Comparison of ENCODE assay signal across 22 cellular contexts in the genomic region with DNA sequence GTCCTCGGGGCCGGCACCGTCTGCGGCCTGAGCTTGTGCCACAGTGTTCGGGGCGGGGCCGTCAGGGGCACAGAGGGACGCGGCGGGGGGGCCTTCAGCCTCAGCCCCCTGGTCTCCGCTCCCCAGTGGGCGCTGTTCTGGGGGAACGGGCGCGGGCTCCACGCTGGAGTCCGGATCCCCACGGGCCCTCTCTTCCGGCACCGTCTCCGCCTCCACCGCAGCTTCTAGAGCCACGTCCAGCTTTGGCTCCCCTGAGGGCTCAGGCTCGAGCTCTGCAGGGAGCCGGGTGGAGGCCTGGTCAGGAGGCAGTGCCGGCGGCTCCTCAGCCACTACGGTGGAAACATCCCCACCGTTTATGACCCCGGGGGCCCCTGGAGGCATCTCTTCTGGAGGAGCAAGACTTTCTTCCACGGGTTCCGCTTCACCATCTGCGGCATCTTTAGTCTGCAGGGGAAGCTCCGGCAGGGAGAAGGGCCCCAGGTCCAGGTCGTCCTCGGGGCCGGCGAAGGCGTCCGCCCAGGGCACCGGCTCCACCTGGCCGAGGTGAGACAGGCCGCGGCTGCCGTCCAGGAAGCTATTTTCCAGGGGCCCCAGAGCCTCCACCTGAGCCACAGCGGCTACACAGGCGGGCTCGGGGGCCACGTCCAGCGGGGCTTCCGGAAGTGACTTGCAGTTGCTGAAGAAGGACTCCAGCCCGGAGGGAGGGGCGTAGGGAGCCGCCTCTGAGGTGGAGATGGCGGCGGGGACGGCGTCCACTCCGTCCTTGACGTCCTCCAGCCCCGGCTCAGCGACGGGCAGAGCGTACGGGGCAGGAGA.
"Had no signal": no experiment of that assay in that cellular context is flagged by ENCODE, and none has a peak within 500 bp of the region (broad histone marks: within the 10 kb centered on the region; RNA-seq: fewer than 3 reads in every experiment).

No MANE protein-coding gene starts in this region.

- H3K27ac Mint-ChIP-seq: dendritic cell treated with granulocyte-macrophage colony-stimulating factor and Interleukin-4, amounts not matched to agents 40 ng/mL and 50 ng/mL, for 4 days; immature natural killer cell; naive B cell; nephron progenitor cell; stimulated activated naive CD8-positive, alpha-beta T cell treated with anti-CD3 and anti-CD28 coated beads, Interleukin-15, Interleukin-2, amounts not matched to agents 100 ng/mL and 50 ng/mL, for 24 hours had no signal

- H3K4me3 ChIP-seq: esophagus squamous epithelium, gastroesophageal sphincter, left ventricle myocardium inferior, psoas muscle, thoracic aorta, transverse colon had no signal

- ATAC-seq: effector memory CD8-positive, alpha-beta T cell; gastroesophageal sphincter had no signal

- H3K27ac ChIP-seq: epithelial cell of prostate, esophagus squamous epithelium, gastroesophageal sphincter, left ventricle myocardium inferior, psoas muscle, thoracic aorta, transverse colon had no signal

- H3K36me3 Mint-ChIP-seq: immature natural killer cell, naive B cell had no signal

- DNase-seq: cerebellar nuclear complex; effector memory CD8-positive, alpha-beta T cell; esophagus squamous epithelium; foreskin fibroblast; glutamatergic neuron; immature natural killer cell; left ventricle myocardium inferior; mesendoderm; naive B cell; nephron progenitor cell; psoas muscle; retina; small intestine; stimulated activated CD4-positive, alpha-beta T cell treated with anti-CD3 and anti-CD28 coated beads, Interleukin-12 subunit alpha, Interleukin-12 subunit beta, amount 100 ng/mL, for 4 hours; transverse colon had no signal

- H3K9me3 Mint-ChIP-seq: dendritic cell treated with granulocyte-macrophage colony-stimulating factor and Interleukin-4, amounts not matched to agents 40 ng/mL and 50 ng/mL, for 4 days; effector memory CD8-positive, alpha-beta T cell; immature natural killer cell; naive B cell; nephron progenitor cell; stimulated activated naive CD8-positive, alpha-beta T cell treated with anti-CD3 and anti-CD28 coated beads, Interleukin-15, Interleukin-2, amounts not matched to agents 100 ng/mL and 50 ng/mL, for 24 hours had no signal

- H3K27me3 Mint-ChIP-seq: dendritic cell treated with granulocyte-macrophage colony-stimulating factor and Interleukin-4, amounts not matched to agents 40 ng/mL and 50 ng/mL, for 4 days; effector memory CD8-positive, alpha-beta T cell; naive B cell; stimulated activated naive CD8-positive, alpha-beta T cell treated with anti-CD3 and anti-CD28 coated beads, Interleukin-15, Interleukin-2, amounts not matched to agents 100 ng/mL and 50 ng/mL, for 24 hours had no signal

- H3K27me3 ChIP-seq: esophagus squamous epithelium, gastroesophageal sphincter, transverse colon had no signal

- H3K4me1 ChIP-seq: esophagus squamous epithelium, gastroesophageal sphincter, psoas muscle, transverse colon had no signal

- H3K9me3 ChIP-seq: esophagus squamous epithelium, gastroesophageal sphincter, left ventricle myocardium inferior, psoas muscle, thoracic aorta, transverse colon had no signal

- H3K4me3 Mint-ChIP-seq: dendritic cell treated with granulocyte-macrophage colony-stimulating factor and Interleukin-4, amounts not matched to agents 40 ng/mL and 50 ng/mL, for 4 days; effector memory CD8-positive, alpha-beta T cell; immature natural killer cell; naive B cell; nephron progenitor cell; stimulated activated naive CD8-positive, alpha-beta T cell treated with anti-CD3 and anti-CD28 coated beads, Interleukin-15, Interleukin-2, amounts not matched to agents 100 ng/mL and 50 ng/mL, for 24 hours had no signal

- H3K4me1 Mint-ChIP-seq: immature natural killer cell, naive B cell had no signal

- FAIRE-seq: colon, keratinocyte, small intestine had no signal
